ENCODE assay signal across 1 cellular context in the genomic region with DNA sequence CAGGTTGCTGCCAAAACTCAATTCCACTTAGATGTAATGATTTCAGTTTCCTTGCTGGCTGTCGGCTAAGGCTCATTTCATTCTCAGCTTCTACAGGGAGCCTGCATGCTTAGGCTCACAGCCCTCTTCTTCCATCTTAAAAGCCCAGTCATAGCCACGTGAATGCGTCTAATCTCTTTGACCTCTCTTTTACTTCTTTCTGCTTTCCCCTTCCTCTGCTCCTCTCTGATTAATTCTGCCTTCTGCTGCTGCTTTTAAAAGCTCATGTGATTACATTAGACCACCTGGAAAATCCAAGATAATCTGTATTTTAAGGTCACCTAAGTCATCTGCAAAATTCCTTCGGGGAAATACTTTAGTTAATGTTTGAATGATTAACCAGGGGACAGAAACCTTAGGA.
TF ChIP-seq lines count a peak whose summit lies in the region.

No MANE protein-coding gene starts in this region.

TF ChIP-seq in GM23338, 12 proteins besides CTCF, POLR2A, EP300 and RAD21 (continued from another document):
- TF ChIP-seq, protein P1, sequence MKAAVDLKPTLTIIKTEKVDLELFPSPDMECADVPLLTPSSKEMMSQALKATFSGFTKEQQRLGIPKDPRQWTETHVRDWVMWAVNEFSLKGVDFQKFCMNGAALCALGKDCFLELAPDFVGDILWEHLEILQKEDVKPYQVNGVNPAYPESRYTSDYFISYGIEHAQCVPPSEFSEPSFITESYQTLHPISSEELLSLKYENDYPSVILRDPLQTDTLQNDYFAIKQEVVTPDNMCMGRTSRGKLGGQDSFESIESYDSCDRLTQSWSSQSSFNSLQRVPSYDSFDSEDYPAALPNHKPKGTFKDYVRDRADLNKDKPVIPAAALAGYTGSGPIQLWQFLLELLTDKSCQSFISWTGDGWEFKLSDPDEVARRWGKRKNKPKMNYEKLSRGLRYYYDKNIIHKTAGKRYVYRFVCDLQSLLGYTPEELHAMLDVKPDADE (IDR thresholded peaks at IDR 0.05), result no peak
- TF ChIP-seq, protein P2, sequence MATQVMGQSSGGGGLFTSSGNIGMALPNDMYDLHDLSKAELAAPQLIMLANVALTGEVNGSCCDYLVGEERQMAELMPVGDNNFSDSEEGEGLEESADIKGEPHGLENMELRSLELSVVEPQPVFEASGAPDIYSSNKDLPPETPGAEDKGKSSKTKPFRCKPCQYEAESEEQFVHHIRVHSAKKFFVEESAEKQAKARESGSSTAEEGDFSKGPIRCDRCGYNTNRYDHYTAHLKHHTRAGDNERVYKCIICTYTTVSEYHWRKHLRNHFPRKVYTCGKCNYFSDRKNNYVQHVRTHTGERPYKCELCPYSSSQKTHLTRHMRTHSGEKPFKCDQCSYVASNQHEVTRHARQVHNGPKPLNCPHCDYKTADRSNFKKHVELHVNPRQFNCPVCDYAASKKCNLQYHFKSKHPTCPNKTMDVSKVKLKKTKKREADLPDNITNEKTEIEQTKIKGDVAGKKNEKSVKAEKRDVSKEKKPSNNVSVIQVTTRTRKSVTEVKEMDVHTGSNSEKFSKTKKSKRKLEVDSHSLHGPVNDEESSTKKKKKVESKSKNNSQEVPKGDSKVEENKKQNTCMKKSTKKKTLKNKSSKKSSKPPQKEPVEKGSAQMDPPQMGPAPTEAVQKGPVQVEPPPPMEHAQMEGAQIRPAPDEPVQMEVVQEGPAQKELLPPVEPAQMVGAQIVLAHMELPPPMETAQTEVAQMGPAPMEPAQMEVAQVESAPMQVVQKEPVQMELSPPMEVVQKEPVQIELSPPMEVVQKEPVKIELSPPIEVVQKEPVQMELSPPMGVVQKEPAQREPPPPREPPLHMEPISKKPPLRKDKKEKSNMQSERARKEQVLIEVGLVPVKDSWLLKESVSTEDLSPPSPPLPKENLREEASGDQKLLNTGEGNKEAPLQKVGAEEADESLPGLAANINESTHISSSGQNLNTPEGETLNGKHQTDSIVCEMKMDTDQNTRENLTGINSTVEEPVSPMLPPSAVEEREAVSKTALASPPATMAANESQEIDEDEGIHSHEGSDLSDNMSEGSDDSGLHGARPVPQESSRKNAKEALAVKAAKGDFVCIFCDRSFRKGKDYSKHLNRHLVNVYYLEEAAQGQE (IDR thresholded peaks at IDR 0.05; ENCODE audit: unreplicated experiment), result no peak
- TF ChIP-seq ZNF331 (CRISPR knock-in tag; IDR thresholded peaks at IDR 0.05; ENCODE audit: low read depth), result no peak
- no peak for TF ChIP-seq CREB1 (CRISPR knock-in tag; IDR thresholded peaks at IDR 0.05; ENCODE audit: low read depth)
- TF ChIP-seq, protein P3, sequence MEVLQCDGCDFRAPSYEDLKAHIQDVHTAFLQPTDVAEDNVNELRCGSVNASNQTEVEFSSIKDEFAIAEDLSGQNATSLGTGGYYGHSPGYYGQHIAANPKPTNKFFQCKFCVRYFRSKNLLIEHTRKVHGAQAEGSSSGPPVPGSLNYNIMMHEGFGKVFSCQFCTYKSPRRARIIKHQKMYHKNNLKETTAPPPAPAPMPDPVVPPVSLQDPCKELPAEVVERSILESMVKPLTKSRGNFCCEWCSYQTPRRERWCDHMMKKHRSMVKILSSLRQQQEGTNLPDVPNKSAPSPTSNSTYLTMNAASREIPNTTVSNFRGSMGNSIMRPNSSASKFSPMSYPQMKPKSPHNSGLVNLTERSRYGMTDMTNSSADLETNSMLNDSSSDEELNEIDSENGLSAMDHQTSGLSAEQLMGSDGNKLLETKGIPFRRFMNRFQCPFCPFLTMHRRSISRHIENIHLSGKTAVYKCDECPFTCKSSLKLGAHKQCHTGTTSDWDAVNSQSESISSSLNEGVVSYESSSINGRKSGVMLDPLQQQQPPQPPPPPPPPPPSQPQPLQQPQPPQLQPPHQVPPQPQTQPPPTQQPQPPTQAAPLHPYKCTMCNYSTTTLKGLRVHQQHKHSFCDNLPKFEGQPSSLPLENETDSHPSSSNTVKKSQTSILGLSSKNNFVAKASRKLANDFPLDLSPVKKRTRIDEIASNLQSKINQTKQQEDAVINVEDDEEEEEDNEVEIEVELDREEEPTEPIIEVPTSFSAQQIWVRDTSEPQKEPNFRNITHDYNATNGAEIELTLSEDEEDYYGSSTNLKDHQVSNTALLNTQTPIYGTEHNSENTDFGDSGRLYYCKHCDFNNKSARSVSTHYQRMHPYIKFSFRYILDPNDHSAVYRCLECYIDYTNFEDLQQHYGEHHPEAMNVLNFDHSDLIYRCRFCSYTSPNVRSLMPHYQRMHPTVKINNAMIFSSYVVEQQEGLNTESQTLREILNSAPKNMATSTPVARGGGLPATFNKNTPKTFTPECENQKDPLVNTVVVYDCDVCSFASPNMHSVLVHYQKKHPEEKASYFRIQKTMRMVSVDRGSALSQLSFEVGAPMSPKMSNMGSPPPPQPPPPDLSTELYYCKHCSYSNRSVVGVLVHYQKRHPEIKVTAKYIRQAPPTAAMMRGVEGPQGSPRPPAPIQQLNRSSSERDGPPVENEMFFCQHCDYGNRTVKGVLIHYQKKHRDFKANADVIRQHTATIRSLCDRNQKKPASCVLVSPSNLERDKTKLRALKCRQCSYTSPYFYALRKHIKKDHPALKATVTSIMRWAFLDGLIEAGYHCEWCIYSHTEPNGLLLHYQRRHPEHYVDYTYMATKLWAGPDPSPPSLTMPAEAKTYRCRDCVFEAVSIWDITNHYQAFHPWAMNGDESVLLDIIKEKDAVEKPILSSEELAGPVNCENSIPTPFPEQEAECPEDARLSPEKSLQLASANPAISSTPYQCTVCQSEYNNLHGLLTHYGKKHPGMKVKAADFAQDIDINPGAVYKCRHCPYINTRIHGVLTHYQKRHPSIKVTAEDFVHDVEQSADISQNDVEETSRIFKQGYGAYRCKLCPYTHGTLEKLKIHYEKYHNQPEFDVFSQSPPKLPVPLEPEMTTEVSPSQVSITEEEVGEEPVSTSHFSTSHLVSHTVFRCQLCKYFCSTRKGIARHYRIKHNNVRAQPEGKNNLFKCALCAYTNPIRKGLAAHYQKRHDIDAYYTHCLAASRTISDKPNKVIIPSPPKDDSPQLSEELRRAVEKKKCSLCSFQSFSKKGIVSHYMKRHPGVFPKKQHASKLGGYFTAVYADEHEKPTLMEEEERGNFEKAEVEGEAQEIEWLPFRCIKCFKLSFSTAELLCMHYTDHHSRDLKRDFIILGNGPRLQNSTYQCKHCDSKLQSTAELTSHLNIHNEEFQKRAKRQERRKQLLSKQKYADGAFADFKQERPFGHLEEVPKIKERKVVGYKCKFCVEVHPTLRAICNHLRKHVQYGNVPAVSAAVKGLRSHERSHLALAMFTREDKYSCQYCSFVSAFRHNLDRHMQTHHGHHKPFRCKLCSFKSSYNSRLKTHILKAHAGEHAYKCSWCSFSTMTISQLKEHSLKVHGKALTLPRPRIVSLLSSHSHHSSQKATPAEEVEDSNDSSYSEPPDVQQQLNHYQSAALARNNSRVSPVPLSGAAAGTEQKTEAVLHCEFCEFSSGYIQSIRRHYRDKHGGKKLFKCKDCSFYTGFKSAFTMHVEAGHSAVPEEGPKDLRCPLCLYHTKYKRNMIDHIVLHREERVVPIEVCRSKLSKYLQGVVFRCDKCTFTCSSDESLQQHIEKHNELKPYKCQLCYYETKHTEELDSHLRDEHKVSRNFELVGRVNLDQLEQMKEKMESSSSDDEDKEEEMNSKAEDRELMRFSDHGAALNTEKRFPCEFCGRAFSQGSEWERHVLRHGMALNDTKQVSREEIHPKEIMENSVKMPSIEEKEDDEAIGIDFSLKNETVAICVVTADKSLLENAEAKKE (CRISPR knock-in tag; IDR thresholded peaks at IDR 0.05), result no peak
